8 cellular contexts compared by ENCODE assay signal in genomic region chr20:653110-653589, GRCh38. TPM values are rescaled to one million over a fixed set of nuclear protein-coding genes. Genes with fewer than 3 reads are reported as not detected.
DNase-seq lines count a peak whose midpoint lies in the region; ATAC-seq and TF ChIP-seq lines count a peak whose summit lies in the region.

TSS of gene SRXN1 (minus strand) at chr20:653200. CDS start at chr20:653185, 15 bp downstream.

- peaks cover 9 to 13% of the 10 kb centered on the region in 2 donors for H3K27me3 Mint-ChIP-seq in natural killer cell treated with Interleukin-12 subunit alpha and Interleukin-12 subunit beta and Interleukin-15 and Interleukin-18, amount 100 ng/mL, for 72 hours

- no peaks in the 10 kb centered on the region for H3K9me3 ChIP-seq in Peyer's patch

- peak within 1 kb of the TSS; percentile 92 for H3K4me3 Mint-ChIP-seq in natural killer cell treated with Interleukin-12 subunit alpha and Interleukin-12 subunit beta and Interleukin-15 and Interleukin-18, amount 100 ng/mL, for 72 hours

- H3K9me3 Mint-ChIP-seq in natural killer cell treated with Interleukin-12 subunit alpha and Interleukin-12 subunit beta and Interleukin-15 and Interleukin-18, amount 100 ng/mL, for 72 hours, result no peaks in the 10 kb centered on the region

- peak; percentile 90 for DNase-seq in COLO668 (lab: John Stamatoyannopoulos, UW; ENCODE audit: unreplicated experiment)
- peak; percentile 83 to 95 (median 94) for DNase-seq in Peyer's patch
- peak; percentile 61 to 78 for DNase-seq in activated T-helper 1 cell treated with anti-CD3 and anti-CD28 coated beads, Interleukin-2, amount 50 U/mL, for 16 hours (ENCODE audit: low read depth in 1 of 2, low spot score in 1 of 2)
- peak; percentile 91 for DNase-seq in fibroblast of mammary gland (ENCODE audit: low read depth)
- peak; percentile 93 for DNase-seq in natural killer cell treated with Interleukin-12 subunit alpha and Interleukin-12 subunit beta and Interleukin-15 and Interleukin-18, amount 100 ng/mL, for 72 hours (ENCODE audit: low spot score)
- DNase-seq in stimulated activated naive CD4-positive, alpha-beta T cell treated with Interleukin-2 at 50 U/mL for 16 hours (lab: John Stamatoyannopoulos, UW), result peak; percentile 78

- no peaks in the 10 kb centered on the region for H3K36me3 Mint-ChIP-seq in natural killer cell treated with Interleukin-12 subunit alpha and Interleukin-12 subunit beta and Interleukin-15 and Interleukin-18, amount 100 ng/mL, for 72 hours

- peak; percentile 15 to 69 (median 58) for TF ChIP-seq CTCF in Peyer's patch (IDR thresholded peaks at IDR 0.05)
- no peak for TF ChIP-seq CTCF in fibroblast of mammary gland (conservative IDR thresholded peaks at IDR 0.05; ENCODE audit: control insufficient read depth, insufficient read depth, low read depth, low read length)

- no peak for TF ChIP-seq POLR2A in Peyer's patch (IDR thresholded peaks at IDR 0.05)

- H3K27me3 ChIP-seq in Peyer's patch, result no peaks in the 10 kb centered on the region

- peak within 1 kb of the TSS; percentile 71 to 88 for H3K27ac Mint-ChIP-seq in natural killer cell treated with Interleukin-12 subunit alpha and Interleukin-12 subunit beta and Interleukin-15 and Interleukin-18, amount 100 ng/mL, for 72 hours

- H3K4me3 ChIP-seq in Peyer's patch (peak within 1 kb of the TSS; percentile 65 to 100 (median 74)), fibroblast of mammary gland (ENCODE audit: control insufficient read depth, low read depth, low read length) (peak within 1 kb of the TSS; percentile 76)

- peaks cover 0 to 15% (median 0%) of the 10 kb centered on the region in 3 donors for H3K36me3 ChIP-seq in Peyer's patch

- peaks cover 0 to 14% (median 7%) of the 10 kb centered on the region in 4 donors for H3K4me1 ChIP-seq in Peyer's patch

- ATAC-seq in GM19351 (IDR thresholded peaks at IDR 0.05; ENCODE audit: unreplicated experiment), result peak; percentile 83
- ATAC-seq in HG03521 (IDR thresholded peaks at IDR 0.05; ENCODE audit: unreplicated experiment), result peak; percentile 80
- ATAC-seq in natural killer cell treated with Interleukin-12 subunit alpha and Interleukin-12 subunit beta and Interleukin-15 and Interleukin-18, amount 100 ng/mL, for 72 hours, result peak; percentile 95 to 97

- peak within 1 kb of the TSS; percentile 67 to 95 (median 84) for H3K27ac ChIP-seq in Peyer's patch

- peaks cover 31 to 34% of the 10 kb centered on the region in 2 donors for H3K4me1 Mint-ChIP-seq in natural killer cell treated with Interleukin-12 subunit alpha and Interleukin-12 subunit beta and Interleukin-15 and Interleukin-18, amount 100 ng/mL, for 72 hours (ENCODE audit: low read depth in 2 of 2)

RNA-seq across cellular contexts. Expression of gene SRXN1, which starts in this region (rescaled TPM):
- 10 to 100 TPM; 15.0 to 83.0 (median 29.9) TPM for total RNA-seq in Peyer's patch
- 10 to 100 TPM; 19.4 to 30.2 TPM for total RNA-seq in natural killer cell treated with Interleukin-12 subunit alpha and Interleukin-12 subunit beta and Interleukin-15 and Interleukin-18, amount 100 ng/mL, for 72 hours

Comparison
In these comparisons a context has a peak if more than half of its experiments do, and no peak if none do; other contexts are left out.
1. Peak in every context shown above with its lines: DNase-seq, ATAC-seq, H3K4me3 ChIP-seq and H3K27ac ChIP-seq.